ENCODE assay signal across 21 cellular contexts in the genomic region with DNA sequence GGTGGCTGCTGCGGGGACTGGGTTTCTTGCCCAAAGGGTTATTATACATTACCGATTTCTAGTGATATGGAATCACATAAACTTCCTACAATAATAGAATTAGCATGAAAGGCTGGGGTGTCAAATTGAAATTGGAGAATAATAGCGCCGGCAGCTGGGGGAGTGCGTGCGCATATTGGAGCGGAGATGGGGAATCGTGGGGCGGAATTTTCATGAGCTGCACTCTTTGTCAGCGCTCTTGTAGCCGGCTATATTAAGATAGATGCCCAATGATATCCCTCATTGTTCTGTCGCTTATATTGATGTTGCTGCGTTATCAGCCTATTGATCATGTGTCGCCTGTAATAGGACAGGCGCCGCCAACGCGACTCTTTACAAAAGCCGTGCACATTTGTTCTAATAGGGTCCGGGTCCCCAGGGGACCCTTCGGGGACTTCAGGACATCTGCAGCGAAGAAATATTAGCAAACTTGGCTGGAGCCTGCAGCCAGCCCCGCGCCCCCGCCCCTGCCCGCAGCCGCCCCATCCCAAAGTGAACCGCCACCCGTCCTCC. TPM values are rescaled to one million over a fixed set of nuclear protein-coding genes. Genes with fewer than 3 reads are reported as not detected.
A peak's percentile ranks its signal among the peaks of the same experiment; 100 is the strongest.
DNase-seq lines count a peak whose midpoint lies in the region; ATAC-seq and TF ChIP-seq lines count a peak whose summit lies in the region.
"Had no signal": no experiment of that assay in that cellular context is flagged by ENCODE, and none has a peak within 500 bp of the region (broad histone marks: within the 10 kb centered on the region; RNA-seq: fewer than 3 reads in every experiment).

No MANE protein-coding gene starts in this region.

- H3K4me1 Mint-ChIP-seq in activated CD4-positive, alpha-beta T cell treated with anti-CD3 and anti-CD28 coated beads, Interleukin-2, amount 10 ng/mL, durations not matched to agents 24 days and 14 days, result peaks cover 6% of the 10 kb centered on the region
- H3K4me1 Mint-ChIP-seq in CD4-positive, alpha-beta T cell (ENCODE audit: low read depth), result peaks cover 27% of the 10 kb centered on the region
- peaks cover 7% of the 10 kb centered on the region for H3K4me1 Mint-ChIP-seq in activated T-helper 1 cell treated with anti-CD3 and anti-CD28 coated beads, Interleukin-12 subunit alpha, Interleukin-12 subunit beta, Interleukin-2, Interleukin-4 antibody, amounts not matched to agents 30 ng/mL and 10 ng/mL and 1 ng/mL, durations not matched to agents 14 hours and 24 hours and 36 hours (ENCODE audit: low read depth)

- no peak overlapping the region for H3K9ac ChIP-seq in mammary epithelial cell (ENCODE audit: insufficient read depth, low read length)
- H3K9ac ChIP-seq: KMS-11 had no signal

- dilution Hi-C loops in mammary epithelial cell (cut with HindIII; ENCODE audit: low sequenced_read_pairs), result no loop called here

- no peak for TF ChIP-seq CTCF in CD4-positive, alpha-beta T cell (IDR thresholded peaks at IDR 0.05)
- TF ChIP-seq CTCF in mammary epithelial cell (conservative IDR thresholded peaks at IDR 0.05 in 1 of 2, IDR thresholded peaks at IDR 0.05 in 1 of 2; ENCODE audit: extremely low read depth in 1 of 2, insufficient read depth in 1 of 2, low read depth in 1 of 2, low read length in 2 of 2), result no peak

- BruUV-seq in mammary epithelial cell (replicated peaks; lab: Mats Ljungman, UMichigan), result no TSS peak

- no peak overlapping the region for H3K27ac ChIP-seq in CD4-positive, alpha-beta T cell (ENCODE audit: low read depth, low read length)
- H3K27ac ChIP-seq in mammary epithelial cell (ENCODE audit: insufficient read depth, low read depth, low read length), result no peak overlapping the region
- H3K27ac ChIP-seq: esophagus squamous epithelium, KMS-11, Peyer's patch, sigmoid colon, vagina had no signal

- POLR2A ChIA-PET in CD4-positive, alpha-beta T cell (lab: Charles Lee), result no interaction called here

- H3K27ac Mint-ChIP-seq in activated CD4-positive, alpha-beta T cell treated with anti-CD3 and anti-CD28 coated beads, Interleukin-2, amount 10 ng/mL, durations not matched to agents 24 days and 14 days, result peak overlapping the region; percentile 78
- no peak overlapping the region for H3K27ac Mint-ChIP-seq in CD4-positive, alpha-beta T cell
- H3K27ac Mint-ChIP-seq in activated T-helper 1 cell treated with anti-CD3 and anti-CD28 coated beads, Interleukin-12 subunit alpha, Interleukin-12 subunit beta, Interleukin-2, Interleukin-4 antibody, amounts not matched to agents 30 ng/mL and 10 ng/mL and 1 ng/mL, durations not matched to agents 14 hours and 24 hours and 36 hours, result peak overlapping the region; percentile 74

- no peak for DNase-seq in activated CD4-positive, alpha-beta T cell treated with anti-CD3 and anti-CD28 coated beads, Interleukin-2, amount 10 ng/mL, durations not matched to agents 24 days and 14 days
- DNase-seq in activated CD4-positive, alpha-beta T cell treated with anti-CD3 and anti-CD28 coated beads, Interleukin-2, amount 50 U/mL, for 48 hours, result no peak
- no peak for DNase-seq in CD4-positive, alpha-beta T cell
- no peak for DNase-seq in activated T-helper 1 cell treated with anti-CD3 and anti-CD28 coated beads, Interleukin-12 subunit alpha, Interleukin-12 subunit beta, Interleukin-2, Interleukin-4 antibody, amounts not matched to agents 30 ng/mL and 10 ng/mL and 1 ng/mL, durations not matched to agents 14 hours and 24 hours and 36 hours (ENCODE audit: low spot score)
- DNase-seq in left kidney (ENCODE audit: low read depth, low spot score) (peak; percentile 63), mammary epithelial cell (no peak), medulla oblongata (ENCODE audit: extremely low spot score) (no peak)
- DNase-seq: esophagus squamous epithelium; head of caudate nucleus; NCI-H1092 treated with DMSO at 0.1 percent for 48 hours; NCI-H2171; Peyer's patch; sigmoid colon; stimulated activated CD4-positive, alpha-beta T cell treated with anti-CD3 and anti-CD28 coated beads, Interleukin-1b, Interleukin-23, amount 100 ng/mL, for 48 hours had no signal

- H3K79me2 ChIP-seq in mammary epithelial cell (ENCODE audit: insufficient read depth, low read length), result no peaks in the 10 kb centered on the region

- no peak overlapping the region for H3K4me2 ChIP-seq in mammary epithelial cell (ENCODE audit: insufficient read depth, low read depth, low read length)
- H3K4me2 ChIP-seq: KMS-11 had no signal

- no peaks in the 10 kb centered on the region for H3K4me1 ChIP-seq in mammary epithelial cell (ENCODE audit: insufficient read depth, low read length)

- H3K9me3 Mint-ChIP-seq in activated CD4-positive, alpha-beta T cell treated with anti-CD3 and anti-CD28 coated beads, Interleukin-2, amount 10 ng/mL, durations not matched to agents 24 days and 14 days, result no peaks in the 10 kb centered on the region
- H3K9me3 Mint-ChIP-seq in CD4-positive, alpha-beta T cell, result no peaks in the 10 kb centered on the region
- H3K9me3 Mint-ChIP-seq in activated T-helper 1 cell treated with anti-CD3 and anti-CD28 coated beads, Interleukin-12 subunit alpha, Interleukin-12 subunit beta, Interleukin-2, Interleukin-4 antibody, amounts not matched to agents 30 ng/mL and 10 ng/mL and 1 ng/mL, durations not matched to agents 14 hours and 24 hours and 36 hours, result no peaks in the 10 kb centered on the region

- CTCF ChIA-PET in CD4-positive, alpha-beta T cell (lab: Charles Lee), result no interaction called here
- CTCF ChIA-PET in mammary epithelial cell (lab: Charles Lee; ENCODE audit: low non-redundant PET), result no interaction called here

- H4K20me1 ChIP-seq in mammary epithelial cell (ENCODE audit: insufficient read depth, low read length), result no peaks in the 10 kb centered on the region

- peaks cover 85% of the 10 kb centered on the region for H3K27me3 ChIP-seq in CD4-positive, alpha-beta T cell (ENCODE audit: control insufficient read depth, insufficient read depth, low read length)
- H3K27me3 ChIP-seq in mammary epithelial cell (ENCODE audit: insufficient read depth, low read length), result peaks cover 89% of the 10 kb centered on the region

- intact Hi-C loops in activated CD4-positive, alpha-beta T cell treated with anti-CD3 and anti-CD28 coated beads, Interleukin-2, amount 10 ng/mL, durations not matched to agents 24 days and 14 days (cut with micrococcal nuclease), result no loop called here
- intact Hi-C loops in CD4-positive, alpha-beta T cell (cut with DNase I, micrococcal nuclease), result loop anchor here in 1 of 2 experiments (10.0 kb wide), 1 partner anchor 1287 kb away; no protein-coding TSS in a partner anchor
- intact Hi-C loops in activated T-helper 1 cell treated with anti-CD3 and anti-CD28 coated beads, Interleukin-12 subunit alpha, Interleukin-12 subunit beta, Interleukin-2, Interleukin-4 antibody, amounts not matched to agents 30 ng/mL and 10 ng/mL and 1 ng/mL, durations not matched to agents 14 hours and 24 hours and 36 hours (cut with micrococcal nuclease), result no loop called here
- intact Hi-C loops in mammary epithelial cell (cut with micrococcal nuclease), result no loop called here

- no peaks in the 10 kb centered on the region for H3K36me3 ChIP-seq in mammary epithelial cell (ENCODE audit: insufficient read depth, low read length)
- H3K36me3 ChIP-seq: esophagus squamous epithelium, Peyer's patch, sigmoid colon, vagina had no signal

- no peak overlapping the region for H3K4me3 ChIP-seq in mammary epithelial cell (replicated peaks in 1 of 3; ENCODE audit: insufficient read depth in 1 of 3, low read depth in 2 of 3, low read length in 3 of 3)
- H3K4me3 ChIP-seq: esophagus squamous epithelium, Peyer's patch, sigmoid colon, vagina had no signal

- no peak overlapping the region for H2AFZ ChIP-seq in mammary epithelial cell (ENCODE audit: low read depth, low read length)

- H3K27me3 Mint-ChIP-seq in activated CD4-positive, alpha-beta T cell treated with anti-CD3 and anti-CD28 coated beads, Interleukin-2, amount 10 ng/mL, durations not matched to agents 24 days and 14 days, result peaks cover 51% of the 10 kb centered on the region
- H3K27me3 Mint-ChIP-seq in CD4-positive, alpha-beta T cell, result peaks cover 58% of the 10 kb centered on the region
- H3K27me3 Mint-ChIP-seq in activated T-helper 1 cell treated with anti-CD3 and anti-CD28 coated beads, Interleukin-12 subunit alpha, Interleukin-12 subunit beta, Interleukin-2, Interleukin-4 antibody, amounts not matched to agents 30 ng/mL and 10 ng/mL and 1 ng/mL, durations not matched to agents 14 hours and 24 hours and 36 hours (ENCODE audit: insufficient read depth), result peaks cover 43% of the 10 kb centered on the region

- H3K4me3 Mint-ChIP-seq in activated CD4-positive, alpha-beta T cell treated with anti-CD3 and anti-CD28 coated beads, Interleukin-2, amount 10 ng/mL, durations not matched to agents 24 days and 14 days, result no peak overlapping the region
- H3K4me3 Mint-ChIP-seq in CD4-positive, alpha-beta T cell, result peak overlapping the region; percentile 34
- no peak overlapping the region for H3K4me3 Mint-ChIP-seq in activated T-helper 1 cell treated with anti-CD3 and anti-CD28 coated beads, Interleukin-12 subunit alpha, Interleukin-12 subunit beta, Interleukin-2, Interleukin-4 antibody, amounts not matched to agents 30 ng/mL and 10 ng/mL and 1 ng/mL, durations not matched to agents 14 hours and 24 hours and 36 hours

- in situ Hi-C loops in mammary epithelial cell (cut with MboI; ENCODE audit: low sequenced_read_pairs in 2 of 2), result no loop called here

- WGBS in mammary epithelial cell (ENCODE audit: low coverage, missing lambda C conversion rate), result 16% methylated on average over 21 of the region's 29 CpGs

- H3K36me3 Mint-ChIP-seq in activated CD4-positive, alpha-beta T cell treated with anti-CD3 and anti-CD28 coated beads, Interleukin-2, amount 10 ng/mL, durations not matched to agents 24 days and 14 days (ENCODE audit: low read depth), result peaks cover 8% of the 10 kb centered on the region
- no peaks in the 10 kb centered on the region for H3K36me3 Mint-ChIP-seq in CD4-positive, alpha-beta T cell (ENCODE audit: low read depth)
- no peaks in the 10 kb centered on the region for H3K36me3 Mint-ChIP-seq in activated T-helper 1 cell treated with anti-CD3 and anti-CD28 coated beads, Interleukin-12 subunit alpha, Interleukin-12 subunit beta, Interleukin-2, Interleukin-4 antibody, amounts not matched to agents 30 ng/mL and 10 ng/mL and 1 ng/mL, durations not matched to agents 14 hours and 24 hours and 36 hours (ENCODE audit: low read depth)

- ATAC-seq in CD4-positive, alpha-beta T cell (ENCODE audit: poor library complexity), result no peak
- ATAC-seq in GM21528 (IDR thresholded peaks at IDR 0.05; ENCODE audit: low FRiP score, unreplicated experiment), result no peak
- ATAC-seq: HCT116 had no signal

- H3K9me3 ChIP-seq in CD4-positive, alpha-beta T cell (ENCODE audit: control insufficient read depth, low read length), result no peaks in the 10 kb centered on the region
- no peaks in the 10 kb centered on the region for H3K9me3 ChIP-seq in mammary epithelial cell (replicated peaks; ENCODE audit: insufficient read depth, low read length)
- H3K9me3 ChIP-seq: esophagus squamous epithelium, sigmoid colon, vagina had no signal

RNA-seq across cellular contexts. Expression of gene UNCX, which starts 5.1 kb away (rescaled TPM):
- not detected in 2 replicates for total RNA-seq in activated CD4-positive, alpha-beta T cell treated with anti-CD3 and anti-CD28 coated beads, Interleukin-2, amount 10 ng/mL, durations not matched to agents 24 days and 14 days
- not detected for total RNA-seq in CD4-positive, alpha-beta T cell
- total RNA-seq in activated T-helper 1 cell treated with anti-CD3 and anti-CD28 coated beads, Interleukin-12 subunit alpha, Interleukin-12 subunit beta, Interleukin-2, Interleukin-4 antibody, amounts not matched to agents 30 ng/mL and 10 ng/mL and 1 ng/mL, durations not matched to agents 14 hours and 24 hours and 36 hours, result not detected in 2 replicates
- not detected for total RNA-seq in mammary epithelial cell
- polyA plus RNA-seq in mammary epithelial cell, result not detected
- polyA minus RNA-seq in mammary epithelial cell, result not detected
- total RNA-seq: bronchial epithelial cell, esophagus squamous epithelium, mesenteric fat pad, omental fat pad, Peyer's patch, sigmoid colon, vagina had no signal
- polyA plus RNA-seq: sigmoid colon had no signal
